17 cellular contexts compared by ENCODE assay signal in the genomic region with DNA sequence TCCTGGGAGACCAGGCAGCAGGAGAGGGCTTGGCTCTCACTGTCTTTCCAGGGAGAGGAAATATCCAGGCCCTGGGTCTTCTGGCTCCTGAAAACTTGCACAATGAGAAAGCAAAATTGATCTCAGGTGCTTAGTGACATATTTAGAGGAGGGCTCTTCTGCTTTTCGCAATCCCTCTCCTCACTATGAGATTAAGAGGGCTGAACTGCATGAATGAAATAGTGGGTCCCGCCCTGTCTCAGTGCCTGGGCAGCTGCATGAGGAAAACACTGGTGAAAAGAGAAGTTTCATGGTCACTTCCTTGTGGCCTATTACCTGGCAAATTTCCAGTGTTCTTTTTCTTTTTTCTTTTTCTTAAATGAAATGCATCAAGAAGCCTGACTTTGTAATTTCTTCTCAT.
DNase-seq lines count a peak whose midpoint lies in the region; ATAC-seq and TF ChIP-seq lines count a peak whose summit lies in the region.
"Had no signal": no experiment of that assay in that cellular context is flagged by ENCODE, and none has a peak within 500 bp of the region (broad histone marks: within the 10 kb centered on the region; RNA-seq: fewer than 3 reads in every experiment).

No MANE protein-coding gene starts in this region.

- H3K27ac ChIP-seq in Karpas-422 (ENCODE audit: low read length) (peak overlapping the region; percentile 55), esophagus (ENCODE audit: low read depth in 2 of 2, low read length in 1 of 2) (peak overlapping the region; percentile 60 to 72), psoas muscle (peak overlapping the region; percentile 6), mammary epithelial cell (ENCODE audit: insufficient read depth, low read depth, low read length) (no peak overlapping the region), coronary artery (no peak overlapping the region)
- H3K27ac ChIP-seq: esophagus muscularis mucosa, KMS-11 had no signal

- no peaks in the 10 kb centered on the region for H3K9me2 ChIP-seq in Karpas-422 (replicated peaks; ENCODE audit: insufficient read depth, low read length)
- H3K9me2 ChIP-seq: SK-N-SH had no signal

- BruUV-seq in mammary epithelial cell (replicated peaks; lab: Mats Ljungman, UMichigan), result no TSS peak

- no peak overlapping the region for H3K4me3 ChIP-seq in Karpas-422 (ENCODE audit: low read length)
- no peak overlapping the region for H3K4me3 ChIP-seq in esophagus (ENCODE audit: low read depth in 1 of 2, low read length in 2 of 2)
- H3K4me3 ChIP-seq in psoas muscle, result no peak overlapping the region
- no peak overlapping the region for H3K4me3 ChIP-seq in mammary epithelial cell (replicated peaks in 1 of 3; ENCODE audit: insufficient read depth in 1 of 3, low read depth in 2 of 3, low read length in 3 of 3)
- H3K4me3 ChIP-seq in coronary artery, result no peak overlapping the region
- H3K4me3 ChIP-seq: esophagus muscularis mucosa had no signal

- H3K9ac ChIP-seq in Karpas-422 (ENCODE audit: low read length) (no peak overlapping the region), mammary epithelial cell (ENCODE audit: insufficient read depth, low read length) (no peak overlapping the region)
- H3K9ac ChIP-seq: KMS-11, SK-N-SH had no signal

- no peaks in the 10 kb centered on the region for H3K9me3 ChIP-seq in Karpas-422 (ENCODE audit: low read length)
- no peaks in the 10 kb centered on the region for H3K9me3 ChIP-seq in esophagus (ENCODE audit: control insufficient read depth in 2 of 2, insufficient read depth in 1 of 2, low read depth in 1 of 2, low read length in 1 of 2)
- no peaks in the 10 kb centered on the region for H3K9me3 ChIP-seq in psoas muscle
- no peaks in the 10 kb centered on the region for H3K9me3 ChIP-seq in mammary epithelial cell (replicated peaks; ENCODE audit: insufficient read depth, low read length)
- H3K9me3 ChIP-seq: esophagus muscularis mucosa, SK-N-SH had no signal

- CTCF ChIA-PET in mammary epithelial cell (lab: Charles Lee; ENCODE audit: low non-redundant PET), result no interaction called here

- dilution Hi-C loops in mammary epithelial cell (cut with HindIII; ENCODE audit: low sequenced_read_pairs), result no loop called here

- H4K20me1 ChIP-seq in Karpas-422 (ENCODE audit: insufficient read depth, low read depth, low read length) (no peaks in the 10 kb centered on the region), mammary epithelial cell (ENCODE audit: insufficient read depth, low read length) (peaks cover 3% of the 10 kb centered on the region)

- TF ChIP-seq CTCF in psoas muscle (IDR thresholded peaks at IDR 0.05) (no peak), mammary epithelial cell (conservative IDR thresholded peaks at IDR 0.05 in 1 of 2, IDR thresholded peaks at IDR 0.05 in 1 of 2; ENCODE audit: extremely low read depth in 1 of 2, insufficient read depth in 1 of 2, low read depth in 1 of 2, low read length in 2 of 2) (no peak), coronary artery (IDR thresholded peaks at IDR 0.05) (no peak)

- H3K27me3 ChIP-seq in Karpas-422 (ENCODE audit: low read length) (no peaks in the 10 kb centered on the region), esophagus (ENCODE audit: control insufficient read depth in 1 of 2, insufficient read depth in 2 of 2, low read length in 2 of 2) (no peaks in the 10 kb centered on the region), psoas muscle (ENCODE audit: insufficient read depth in 3 of 3, low read length in 2 of 3) (no peaks in the 10 kb centered on the region), mammary epithelial cell (ENCODE audit: insufficient read depth, low read length) (no peaks in the 10 kb centered on the region)
- H3K27me3 ChIP-seq: esophagus muscularis mucosa had no signal

- no peak overlapping the region for H3K4me2 ChIP-seq in Karpas-422 (ENCODE audit: low read depth, low read length, poor library complexity, severe bottlenecking)
- H3K4me2 ChIP-seq in mammary epithelial cell (ENCODE audit: insufficient read depth, low read depth, low read length), result no peak overlapping the region
- H3K4me2 ChIP-seq: KMS-11, SK-N-SH had no signal

- in situ Hi-C loops in mammary epithelial cell (cut with MboI; ENCODE audit: low sequenced_read_pairs in 2 of 2), result no loop called here

- intact Hi-C loops in psoas muscle (cut with DNase I), result no loop called here
- intact Hi-C loops in mammary epithelial cell (cut with micrococcal nuclease), result no loop called here

- peak; percentile 31 for DNase-seq in CD1c-positive myeloid dendritic cell (ENCODE audit: extremely low spot score)
- no peak for DNase-seq in Karpas-422
- no peak for DNase-seq in psoas muscle
- DNase-seq in SW 1271 (lab: John Stamatoyannopoulos, UW), result no peak
- no peak for DNase-seq in mammary epithelial cell
- DNase-seq in coronary artery (ENCODE audit: low spot score), result no peak
- DNase-seq: activated B cell treated with CpG ODN at 0.5 μM for 24 hours; activated CD8-positive, alpha-beta memory T cell treated with anti-CD3 and anti-CD28 coated beads, Interleukin-2, amount 10 ng/mL, durations not matched to agents 7 days and 5 days; activated gamma-delta T cell; DMS 273 treated with DMSO at 0.1 percent for 48 hours; NCI-H1436 treated with DMSO at 0.1 percent for 48 hours; NCI-H446 treated with DMSO at 0.1 percent for 48 hours had no signal

- WGBS in esophagus, 2 donors, result 67 to 77% methylated on average over 2 of the region's 2 CpGs
- 79 to 87% (median 87%) methylated on average over 2 of the region's 2 CpGs for WGBS in psoas muscle, 3 donors
- WGBS in mammary epithelial cell (ENCODE audit: low coverage, missing lambda C conversion rate), result 100% methylated on average over 2 of the region's 2 CpGs

- H3K4me1 ChIP-seq in Karpas-422 (ENCODE audit: low read length), result peaks cover 89% of the 10 kb centered on the region
- H3K4me1 ChIP-seq in esophagus (ENCODE audit: control insufficient read depth in 2 of 2, insufficient read depth in 2 of 2, low read length in 1 of 2), result peaks cover 16 to 23% of the 10 kb centered on the region in 2 donors
- peaks cover 66% of the 10 kb centered on the region for H3K4me1 ChIP-seq in psoas muscle
- peaks cover 24% of the 10 kb centered on the region for H3K4me1 ChIP-seq in mammary epithelial cell (ENCODE audit: insufficient read depth, low read length)

- no peak for ATAC-seq in psoas muscle
- ATAC-seq: activated CD8-positive, alpha-beta memory T cell treated with anti-CD3 and anti-CD28 coated beads, Interleukin-2, amount 10 ng/mL, durations not matched to agents 7 days and 5 days; Panc1 had no signal

- H2AFZ ChIP-seq in Karpas-422 (ENCODE audit: low read length) (no peak overlapping the region), mammary epithelial cell (ENCODE audit: low read depth, low read length) (no peak overlapping the region)

- no peaks in the 10 kb centered on the region for H3K36me3 ChIP-seq in Karpas-422 (ENCODE audit: insufficient read depth, low read length)
- H3K36me3 ChIP-seq in esophagus (ENCODE audit: control insufficient read depth in 2 of 2, insufficient read depth in 2 of 2, low read length in 1 of 2), result no peaks in the 10 kb centered on the region
- H3K36me3 ChIP-seq in psoas muscle (ENCODE audit: insufficient read depth in 1 of 2, low read depth in 1 of 2), result no peaks in the 10 kb centered on the region
- H3K36me3 ChIP-seq in mammary epithelial cell (ENCODE audit: insufficient read depth, low read length), result no peaks in the 10 kb centered on the region
- H3K36me3 ChIP-seq: esophagus muscularis mucosa had no signal

- H3K79me2 ChIP-seq in Karpas-422 (ENCODE audit: low read length) (peaks cover 93% of the 10 kb centered on the region), mammary epithelial cell (ENCODE audit: insufficient read depth, low read length) (peaks cover 91% of the 10 kb centered on the region)

Comparison
In these comparisons a context has a peak if more than half of its experiments do, and no peak if none do; other contexts are left out.
1. H3K27ac ChIP-seq: peak in Karpas-422 (single experiment), esophagus (2 of 2) and psoas muscle (single experiment); none in mammary epithelial cell (single experiment) and coronary artery (0 of 2).